ENCODE assay signal across 18 cellular contexts in the genomic region with DNA sequence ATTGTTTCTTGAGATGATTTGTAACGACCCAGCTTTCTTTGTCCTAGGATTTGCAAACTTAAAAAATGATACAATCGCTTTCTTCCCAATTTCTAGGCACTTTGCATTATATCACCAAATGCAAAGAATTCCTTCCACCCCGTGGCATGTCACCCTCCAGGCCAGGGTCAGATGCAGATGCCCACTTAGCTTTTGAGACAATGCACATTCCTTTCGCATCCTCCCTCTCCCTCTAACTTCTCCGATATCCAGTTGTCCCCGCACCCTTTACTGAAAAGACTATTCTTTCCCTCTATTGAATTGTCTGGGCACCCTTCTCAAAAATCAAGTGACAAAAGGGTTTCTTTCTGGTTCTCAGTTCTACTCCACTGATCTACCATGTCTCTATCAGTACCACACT. TPM values are rescaled to one million over a fixed set of nuclear protein-coding genes. Genes with fewer than 3 reads are reported as not detected.
DNase-seq lines count a peak whose midpoint lies in the region; ATAC-seq and TF ChIP-seq lines count a peak whose summit lies in the region.
"Had no signal": no experiment of that assay in that cellular context is flagged by ENCODE, and none has a peak within 500 bp of the region (broad histone marks: within the 10 kb centered on the region; RNA-seq: fewer than 3 reads in every experiment).

No MANE protein-coding gene starts in this region.

- H3K4me2 ChIP-seq in GM23338 (peak overlapping the region; percentile 30; the same call in 1 of the 2 replicates), neural progenitor cell (peak overlapping the region; percentile 54)
- H3K4me2 ChIP-seq: KMS-11 had no signal

- no peaks in the 10 kb centered on the region for H3K9me2 ChIP-seq in GM23338 (ENCODE audit: insufficient read depth)

- H3K4me3 ChIP-seq in GM23338 (no peak overlapping the region), neural progenitor cell (no peak overlapping the region)
- H3K4me3 ChIP-seq: GM23248 had no signal

- H3K9me3 Mint-ChIP-seq in GM23338 (no peaks in the 10 kb centered on the region), brain (peaks cover 13 to 87% (median 38%) of the 10 kb centered on the region in 5 experiments), glutamatergic neuron (ENCODE audit: unreplicated experiment) (peaks cover 2% of the 10 kb centered on the region), neural progenitor cell (peaks cover 83% of the 10 kb centered on the region)
- H3K9me3 Mint-ChIP-seq: CD4-positive, alpha-beta T cell had no signal

- H3K4me1 ChIP-seq in GM23338 (ENCODE audit: insufficient read depth) (peaks cover 73% of the 10 kb centered on the region), neural progenitor cell (peaks cover 54% of the 10 kb centered on the region)
- H3K4me1 ChIP-seq: BE2C, Caco-2 had no signal

- H3K36me3 Mint-ChIP-seq in GM23338 (ENCODE audit: low read depth) = no peaks in the 10 kb centered on the region
- peaks cover 79% of the 10 kb centered on the region for H3K36me3 Mint-ChIP-seq in brain
- H3K36me3 Mint-ChIP-seq in glutamatergic neuron (ENCODE audit: unreplicated experiment) = peaks cover 7% of the 10 kb centered on the region
- H3K36me3 Mint-ChIP-seq in neural progenitor cell = peaks cover 73% of the 10 kb centered on the region

- DNase-seq in GM23338 (ENCODE audit: low spot score) (peak; percentile 60), glutamatergic neuron (no peak), neural progenitor cell (ENCODE audit: low spot score) (peak; percentile 24), putamen (ENCODE audit: low spot score) (no peak), EL (no peak)
- DNase-seq: 8988T; BE2C; C1 segment of cervical spinal cord; Caco-2; CD4-positive, alpha-beta T cell; GF-D8; GM23248; H7; HFFc6 had no signal

- no peak for TF ChIP-seq CTCF in GM23338 (conservative IDR thresholded peaks at IDR 0.05; ENCODE audit: low read depth in 2 of 2)
- TF ChIP-seq CTCF in brain (conservative IDR thresholded peaks at IDR 0.05) = no peak
- no peak for TF ChIP-seq CTCF in glutamatergic neuron (IDR thresholded peaks at IDR 0.05; ENCODE audit: partially characterized antibody, unreplicated experiment)
- TF ChIP-seq CTCF in neural progenitor cell (IDR thresholded peaks at IDR 0.05) = no peak

- H4K20me1 ChIP-seq in GM23338 (replicated peaks; ENCODE audit: insufficient read depth) (peaks cover 25% of the 10 kb centered on the region), neural progenitor cell (ENCODE audit: low read depth) (peaks cover 100% of the 10 kb centered on the region)

- ATAC-seq in GM23338 = peak; percentile 52
- no peak for ATAC-seq in HG02588 (IDR thresholded peaks at IDR 0.05; ENCODE audit: unreplicated experiment)
- ATAC-seq: HCT116 had no signal

- H3F3A ChIP-seq in GM23338 (replicated peaks; ENCODE audit: low read depth) (no peaks in the 10 kb centered on the region), neural progenitor cell (ENCODE audit: low read depth) (peaks cover 16% of the 10 kb centered on the region)

- H3K36me3 ChIP-seq in GM23338 (ENCODE audit: insufficient read depth) (no peaks in the 10 kb centered on the region), neural progenitor cell (no peaks in the 10 kb centered on the region)
- H3K36me3 ChIP-seq: BE2C had no signal

- 0 out of 2 replicates have a peak overlapping the region, but pooled peaks have one; percentile 3 for H3K27ac ChIP-seq in GM23338 (ENCODE audit: low read depth)
- no peak overlapping the region for H3K27ac ChIP-seq in neural progenitor cell
- H3K27ac ChIP-seq: GM23248, KMS-11 had no signal

- H3K27me3 ChIP-seq in GM23338 (ENCODE audit: insufficient read depth) (no peaks in the 10 kb centered on the region), neural progenitor cell (no peaks in the 10 kb centered on the region)
- H3K27me3 ChIP-seq: BE2C had no signal

- peaks cover 88% of the 10 kb centered on the region for H3K79me2 ChIP-seq in GM23338 (replicated peaks; ENCODE audit: insufficient read depth)
- peaks cover 100% of the 10 kb centered on the region for H3K79me2 ChIP-seq in neural progenitor cell (ENCODE audit: low read depth)

- H3K27me3 Mint-ChIP-seq in GM23338 (ENCODE audit: insufficient read depth, low read depth, poor library complexity) = peaks cover 6% of the 10 kb centered on the region
- H3K27me3 Mint-ChIP-seq in brain = no peaks in the 10 kb centered on the region
- peaks cover 6% of the 10 kb centered on the region for H3K27me3 Mint-ChIP-seq in glutamatergic neuron (ENCODE audit: unreplicated experiment)
- peaks cover 8% of the 10 kb centered on the region for H3K27me3 Mint-ChIP-seq in neural progenitor cell (ENCODE audit: insufficient read depth, low read depth)
- H3K27me3 Mint-ChIP-seq: CD4-positive, alpha-beta T cell had no signal

- H3K27ac Mint-ChIP-seq in GM23338 (no peak overlapping the region), brain (peak overlapping the region; percentile 10 to 51 (median 29)), glutamatergic neuron (ENCODE audit: unreplicated experiment) (peak overlapping the region; percentile 73), neural progenitor cell (no peak overlapping the region)
- H3K27ac Mint-ChIP-seq: CD4-positive, alpha-beta T cell; HFFc6 had no signal

- H3K4me3 Mint-ChIP-seq in GM23338 = peak overlapping the region; percentile 1; the same call in 1 of the 3 replicates
- H3K4me3 Mint-ChIP-seq in brain = peak overlapping the region in 1 of 5 experiments; percentile 1
- peak overlapping the region; percentile 47 for H3K4me3 Mint-ChIP-seq in glutamatergic neuron (ENCODE audit: unreplicated experiment)
- no peak overlapping the region for H3K4me3 Mint-ChIP-seq in neural progenitor cell
- H3K4me3 Mint-ChIP-seq: CD4-positive, alpha-beta T cell; HFFc6 had no signal

- no peaks in the 10 kb centered on the region for H3K9me3 ChIP-seq in neural progenitor cell (ENCODE audit: low read depth)
- H3K9me3 ChIP-seq: BE2C, Caco-2 had no signal

- no peak overlapping the region for H2AFZ ChIP-seq in GM23338
- H2AFZ ChIP-seq in neural progenitor cell (replicated peaks) = no peak overlapping the region
- H2AFZ ChIP-seq: GM23248 had no signal

- H3K4me1 Mint-ChIP-seq in GM23338 (peaks cover 66% of the 10 kb centered on the region), brain (peaks cover 71% of the 10 kb centered on the region), glutamatergic neuron (ENCODE audit: low read depth, unreplicated experiment) (peaks cover 53% of the 10 kb centered on the region), neural progenitor cell (no peaks in the 10 kb centered on the region)

- no peak overlapping the region for H3K9ac ChIP-seq in neural progenitor cell
- H3K9ac ChIP-seq: GM23248, KMS-11 had no signal

TF ChIP-seq in GM23338, 12 proteins besides CTCF, POLR2A, EP300 and RAD21 (continues in another document):
- TF ChIP-seq EZH2 (IDR thresholded peaks at IDR 0.05; ENCODE audit: low read depth, unreplicated experiment) (no peak), CREB1 (CRISPR knock-in tag; IDR thresholded peaks at IDR 0.05; ENCODE audit: low read depth) (no peak), ZNF114 (CRISPR knock-in tag; IDR thresholded peaks at IDR 0.05) (no peak)

RNA-seq across cellular contexts. Expression of a gene that starts 17.3 kb away (rescaled TPM):
- total RNA-seq in GM23338 (2014; rRNA removed; shearing (Covaris generic)) = 65.1 and 97.3 TPM in 2 replicates
- 55.1 and 60.1 TPM in 2 replicates for polyA plus RNA-seq in GM23338 (2016; fragmentation: Nextera tagmentation; extraction: Ambion mirVana)
- 96.7 TPM for polyA plus RNA-seq in brain (ENCODE audit: insufficient read depth, low read depth, low replicate concordance)
- 104 TPM for total RNA-seq in glutamatergic neuron (ENCODE audit: unreplicated experiment)
- 183 and 185 TPM in 2 replicates for total RNA-seq in neural progenitor cell (ENCODE audit: low replicate concordance)

Comparison
In these comparisons a context has a peak if more than half of its experiments do, and no peak if none do; other contexts are left out.
1. DNase-seq: peak in GM23338 (single experiment) and neural progenitor cell (single experiment); none in glutamatergic neuron (single experiment), putamen (single experiment) and EL (single experiment).
2. H3K27ac Mint-ChIP-seq: peak in brain (5 of 5) and glutamatergic neuron (single experiment); none in GM23338 (single experiment) and neural progenitor cell (single experiment).